ENCODE assay signal across 8 cellular contexts in the genomic region with DNA sequence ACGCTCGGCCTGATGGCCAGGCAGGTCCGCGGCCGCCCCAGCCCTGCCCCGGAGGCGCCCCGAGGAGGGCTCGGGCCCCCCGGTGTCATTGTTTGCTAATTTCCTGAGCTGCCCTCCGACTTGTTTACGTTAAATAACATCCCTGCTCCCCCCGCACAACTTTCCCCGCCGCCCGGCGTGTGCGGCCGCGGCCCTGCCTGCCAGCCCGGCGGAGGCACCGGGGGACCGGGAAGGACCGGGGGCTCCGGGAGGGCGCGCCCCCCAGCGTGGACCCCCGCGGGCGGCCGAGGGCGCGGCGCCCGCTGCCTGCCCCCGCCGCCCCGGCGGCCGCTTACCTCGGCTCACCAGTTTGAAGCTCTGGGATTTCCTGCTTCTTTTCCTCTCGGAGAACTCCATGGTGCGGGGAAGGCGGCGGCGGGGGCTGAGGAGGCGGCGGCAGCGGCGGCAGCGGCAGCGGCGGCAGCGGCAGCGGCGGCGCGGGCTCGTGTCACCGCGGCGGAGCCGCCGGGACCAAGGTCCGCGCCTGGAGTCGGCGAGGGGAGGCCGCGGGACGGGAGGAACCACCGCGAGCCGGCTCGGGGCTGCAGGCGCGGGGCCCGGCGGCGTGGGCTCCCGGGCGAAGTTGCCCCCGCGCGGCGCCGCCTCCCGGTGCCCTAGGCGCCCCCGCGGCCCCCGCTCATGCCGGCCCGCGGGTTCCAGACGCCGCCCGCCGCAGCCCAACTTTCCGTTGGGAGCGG. TPM values are rescaled to one million over a fixed set of nuclear protein-coding genes. Genes with fewer than 3 reads are reported as not detected.
DNase-seq lines count a peak whose midpoint lies in the region; ATAC-seq and TF ChIP-seq lines count a peak whose summit lies in the region.

No MANE protein-coding gene starts in this region.

- peaks cover 0 to 7% (median 0%) of the 10 kb centered on the region in 7 donors for H3K9me3 Mint-ChIP-seq in CD4-positive, CD25-positive, alpha-beta regulatory T cell

- H3K27ac ChIP-seq in CD4-positive, CD25-positive, alpha-beta regulatory T cell (ENCODE audit: insufficient read depth, low read length, poor library complexity, severe bottlenecking), result no peak overlapping the region
- peak overlapping the region; percentile 65 to 87 for H3K27ac ChIP-seq in coronary artery
- peak overlapping the region; percentile 70 for H3K27ac ChIP-seq in urinary bladder (ENCODE audit: low read depth)

- peaks cover 0 to 11% (median 6%) of the 10 kb centered on the region in 4 donors for H3K4me1 Mint-ChIP-seq in CD4-positive, CD25-positive, alpha-beta regulatory T cell

- no peak overlapping the region for H3K27ac Mint-ChIP-seq in CD4-positive, CD25-positive, alpha-beta regulatory T cell

- peaks cover 77% of the 10 kb centered on the region for H3K27me3 Mint-ChIP-seq in CD4-positive, CD25-positive, alpha-beta regulatory T cell

- peak overlapping the region in 3 of 4 donors; percentile 27 to 82 (median 80) for H3K4me3 Mint-ChIP-seq in CD4-positive, CD25-positive, alpha-beta regulatory T cell

- H3K4me1 ChIP-seq in CD4-positive, CD25-positive, alpha-beta regulatory T cell (ENCODE audit: control insufficient read depth, insufficient read depth, low read length, poor library complexity, severe bottlenecking), result peaks cover 3% of the 10 kb centered on the region
- H3K4me1 ChIP-seq in urinary bladder (ENCODE audit: insufficient read depth), result no peaks in the 10 kb centered on the region

- no peak overlapping the region for H3K4me3 ChIP-seq in CD4-positive, CD25-positive, alpha-beta regulatory T cell (ENCODE audit: low read depth, low read length)
- H3K4me3 ChIP-seq in coronary artery (peak overlapping the region; percentile 78), urinary bladder (ENCODE audit: low read depth, low read length) (peak overlapping the region; percentile 99)

- no peaks in the 10 kb centered on the region for H3K36me3 Mint-ChIP-seq in CD4-positive, CD25-positive, alpha-beta regulatory T cell

- WGBS in urinary bladder, result under 1% methylated on average over 103 of the region's 103 CpGs

- H3K9me3 ChIP-seq in CD4-positive, CD25-positive, alpha-beta regulatory T cell (ENCODE audit: control insufficient read depth in 2 of 2, low read length in 2 of 2), result no peaks in the 10 kb centered on the region

- no peak for TF ChIP-seq CTCF in coronary artery (IDR thresholded peaks at IDR 0.05)

- DNase-seq in CD4-positive, CD25-positive, alpha-beta regulatory T cell, result no peak
- DNase-seq in HuH-7 (ENCODE audit: low spot score) (peak; percentile 46), coronary artery (ENCODE audit: low spot score) (no peak), lung microvascular endothelial cell (ENCODE audit: low read depth in 2 of 2) (peak; percentile 14 to 30), activated gamma-delta T cell (lab: John Stamatoyannopoulos, UW) (no peak), mucosa of gallbladder (ENCODE audit: low spot score) (no peak)

- H3K36me3 ChIP-seq in CD4-positive, CD25-positive, alpha-beta regulatory T cell (ENCODE audit: control insufficient read depth, insufficient read depth, low read length), result no peaks in the 10 kb centered on the region
- no peaks in the 10 kb centered on the region for H3K36me3 ChIP-seq in urinary bladder (ENCODE audit: insufficient read depth)

- no peak for ATAC-seq in CD4-positive, CD25-positive, alpha-beta regulatory T cell (ENCODE audit: low read depth in 2 of 2)
- ATAC-seq in HG02938 (IDR thresholded peaks at IDR 0.05; ENCODE audit: unreplicated experiment), result no peak

- H3K27me3 ChIP-seq in CD4-positive, CD25-positive, alpha-beta regulatory T cell (ENCODE audit: control insufficient read depth, insufficient read depth, low read length), result peaks cover 47% of the 10 kb centered on the region

RNA-seq across cellular contexts. Expression of a gene that starts 0.5 kb away (rescaled TPM):
- 0.35 TPM for total RNA-seq in CD4-positive, CD25-positive, alpha-beta regulatory T cell
- not detected for polyA plus RNA-seq in CD4-positive, CD25-positive, alpha-beta regulatory T cell
- total RNA-seq in lung microvascular endothelial cell, result 5.0 and 7.1 TPM in 2 replicates
- 8.8 TPM for total RNA-seq in urinary bladder
- 8.0 TPM for polyA plus RNA-seq in urinary bladder
- 43.5 TPM for total RNA-seq in mucosa of gallbladder

RNA-seq across cellular contexts. Expression of a gene that starts 58.5 kb away (rescaled TPM):
- total RNA-seq in CD4-positive, CD25-positive, alpha-beta regulatory T cell, result 29.6 TPM
- polyA plus RNA-seq in CD4-positive, CD25-positive, alpha-beta regulatory T cell, result 10 to 100 TPM; 40.0 to 43.7 (median 41.8) TPM
- total RNA-seq in lung microvascular endothelial cell (16.1 and 25.4 TPM in 2 replicates), urinary bladder (44.4 TPM), mucosa of gallbladder (18.6 TPM)
- 17.4 TPM for polyA plus RNA-seq in urinary bladder

Comparison
In these comparisons a context has a peak if more than half of its experiments do, and no peak if none do; other contexts are left out.
1. DNase-seq: peak in HuH-7 (single experiment) and lung microvascular endothelial cell (2 of 2); none in CD4-positive, CD25-positive, alpha-beta regulatory T cell (0 of 3), coronary artery (single experiment), activated gamma-delta T cell (single experiment) and mucosa of gallbladder (single experiment).